ENCODE assay signal across 2 cellular contexts in the genomic region with DNA sequence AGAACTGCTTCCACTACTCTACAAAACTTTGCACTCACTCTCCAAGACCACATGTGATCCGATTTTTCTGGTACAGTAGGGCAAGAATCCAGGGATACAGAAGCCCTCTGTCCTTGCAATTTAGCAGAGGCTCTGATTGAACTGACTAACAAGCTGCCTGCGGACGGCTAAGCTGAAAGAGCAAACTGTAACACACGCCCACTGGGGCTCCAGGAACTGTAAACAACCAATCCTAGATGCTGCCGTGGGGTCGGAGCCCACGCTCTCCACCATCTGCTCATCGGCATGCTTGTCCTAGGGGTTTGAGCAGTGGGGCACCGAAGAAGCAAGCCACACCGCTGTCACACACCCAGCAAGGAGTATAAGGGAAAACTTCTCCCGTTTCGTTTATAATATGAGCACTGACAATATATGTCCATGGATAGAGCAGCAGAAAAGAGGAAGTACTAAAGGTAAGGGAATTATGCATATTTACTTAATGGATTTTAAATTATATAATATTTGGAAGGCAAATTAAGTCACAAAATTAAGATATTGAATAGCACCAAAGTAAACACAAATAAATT.
TF ChIP-seq lines count a peak whose summit lies in the region.

No MANE protein-coding gene starts in this region.

TF ChIP-seq in A549, 52 proteins besides CTCF, POLR2A, EP300 and RAD21 (continued from another document):
- no peak for TF ChIP-seq RNF2 (IDR thresholded peaks at IDR 0.05; ENCODE audit: borderline replicate concordance, low read depth)
- no peak for TF ChIP-seq HDAC2 (IDR thresholded peaks at IDR 0.05)
- TF ChIP-seq KDM5A (IDR thresholded peaks at IDR 0.05) = no peak
- no peak for TF ChIP-seq SMC3 (IDR thresholded peaks at IDR 0.05)
- TF ChIP-seq, protein P1, sequence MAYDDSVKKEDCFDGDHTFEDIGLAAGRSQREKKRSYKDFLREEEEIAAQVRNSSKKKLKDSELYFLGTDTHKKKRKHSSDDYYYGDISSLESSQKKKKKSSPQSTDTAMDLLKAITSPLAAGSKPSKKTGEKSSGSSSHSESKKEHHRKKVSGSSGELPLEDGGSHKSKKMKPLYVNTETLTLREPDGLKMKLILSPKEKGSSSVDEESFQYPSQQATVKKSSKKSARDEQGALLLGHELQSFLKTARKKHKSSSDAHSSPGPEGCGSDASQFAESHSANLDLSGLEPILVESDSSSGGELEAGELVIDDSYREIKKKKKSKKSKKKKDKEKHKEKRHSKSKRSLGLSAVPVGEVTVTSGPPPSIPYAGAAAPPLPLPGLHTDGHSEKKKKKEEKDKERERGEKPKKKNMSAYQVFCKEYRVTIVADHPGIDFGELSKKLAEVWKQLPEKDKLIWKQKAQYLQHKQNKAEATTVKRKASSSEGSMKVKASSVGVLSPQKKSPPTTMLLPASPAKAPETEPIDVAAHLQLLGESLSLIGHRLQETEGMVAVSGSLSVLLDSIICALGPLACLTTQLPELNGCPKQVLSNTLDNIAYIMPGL (CRISPR knock-in tag; IDR thresholded peaks at IDR 0.05; ENCODE audit: borderline replicate concordance) = no peak
- no peak for TF ChIP-seq HEYL (CRISPR knock-in tag; IDR thresholded peaks at IDR 0.05)
- no peak for TF ChIP-seq BHLHE40 (IDR thresholded peaks at IDR 0.05; ENCODE audit: low read depth, low read length)
- no peak for TF ChIP-seq ZSCAN20 (CRISPR knock-in tag; IDR thresholded peaks at IDR 0.05)
- no peak for TF ChIP-seq EHMT2 (IDR thresholded peaks at IDR 0.05; ENCODE audit: low read depth)
- TF ChIP-seq, protein P2, sequence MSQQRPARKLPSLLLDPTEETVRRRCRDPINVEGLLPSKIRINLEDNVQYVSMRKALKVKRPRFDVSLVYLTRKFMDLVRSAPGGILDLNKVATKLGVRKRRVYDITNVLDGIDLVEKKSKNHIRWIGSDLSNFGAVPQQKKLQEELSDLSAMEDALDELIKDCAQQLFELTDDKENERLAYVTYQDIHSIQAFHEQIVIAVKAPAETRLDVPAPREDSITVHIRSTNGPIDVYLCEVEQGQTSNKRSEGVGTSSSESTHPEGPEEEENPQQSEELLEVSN (IDR thresholded peaks at IDR 0.05; ENCODE audit: borderline replicate concordance, low read depth) = no peak
- TF ChIP-seq, protein P3, sequence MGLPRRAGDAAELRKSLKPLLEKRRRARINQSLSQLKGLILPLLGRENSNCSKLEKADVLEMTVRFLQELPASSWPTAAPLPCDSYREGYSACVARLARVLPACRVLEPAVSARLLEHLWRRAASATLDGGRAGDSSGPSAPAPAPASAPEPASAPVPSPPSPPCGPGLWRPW (IDR thresholded peaks at IDR 0.05) = no peak

TF ChIP-seq in H1, 55 proteins besides CTCF, POLR2A, EP300 and RAD21 (continued from another document):
- TF ChIP-seq CHD2 (IDR thresholded peaks at IDR 0.05; ENCODE audit: low read length) = no peak
- TF ChIP-seq, protein P4, sequence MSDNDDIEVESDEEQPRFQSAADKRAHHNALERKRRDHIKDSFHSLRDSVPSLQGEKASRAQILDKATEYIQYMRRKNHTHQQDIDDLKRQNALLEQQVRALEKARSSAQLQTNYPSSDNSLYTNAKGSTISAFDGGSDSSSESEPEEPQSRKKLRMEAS (IDR thresholded peaks at IDR 0.05) = no peak
- no peak for TF ChIP-seq HDAC6 (IDR thresholded peaks at IDR 0.05; ENCODE audit: low read depth, low read length)
- TF ChIP-seq RFX5 (IDR thresholded peaks at IDR 0.05; ENCODE audit: borderline replicate concordance, low read depth, low read length) = no peak
- TF ChIP-seq ATF3 (IDR thresholded peaks at IDR 0.05; ENCODE audit: insufficient read depth, low read depth, low read length) = no peak
- no peak for TF ChIP-seq KDM1A (IDR thresholded peaks at IDR 0.05; ENCODE audit: borderline replicate concordance, low read length)
